ENCODE assay signal across 8 cellular contexts in the genomic region with DNA sequence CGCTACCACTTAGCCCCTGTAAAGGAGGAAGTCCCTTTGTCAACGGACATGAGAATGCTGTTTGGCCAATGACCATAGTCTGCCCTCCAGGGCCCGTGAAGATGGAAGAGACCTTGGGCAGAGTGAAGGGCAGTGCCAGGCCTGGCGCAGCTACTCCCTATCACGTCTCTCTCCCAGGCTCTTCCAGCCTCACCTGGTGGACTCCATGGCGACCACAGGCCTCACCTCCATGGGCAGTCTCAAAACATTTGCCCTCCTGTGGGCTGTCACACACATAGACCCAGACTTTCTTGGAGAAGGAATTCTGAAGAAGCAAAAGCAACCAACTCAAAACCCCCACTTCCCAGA. TPM values are rescaled to one million over a fixed set of nuclear protein-coding genes. Genes with fewer than 3 reads are reported as not detected.
DNase-seq lines count a peak whose midpoint lies in the region; ATAC-seq and TF ChIP-seq lines count a peak whose summit lies in the region.
"Not testable (repeated sequence)": the region's sequence is repeated elsewhere in the genome, so short reads cannot be mapped to it uniquely, and the experiment has no call there.

No MANE protein-coding gene starts in this region.

- not testable (repeated sequence) for H2BK12ac ChIP-seq in neuronal stem cell (ENCODE audit: low read length)

- H3K36me3 ChIP-seq in SJSA1; adipocyte (ENCODE audit: control insufficient read depth, insufficient read depth, low read length, severe bottlenecking); kidney epithelial cell (ENCODE audit: control insufficient read depth, insufficient read depth, low read length); neuronal stem cell (replicated peaks in 1 of 2; ENCODE audit: control insufficient read depth in 2 of 2, insufficient read depth in 2 of 2, low read length in 2 of 2); thoracic aorta: not testable (repeated sequence)

- WGBS in neuronal stem cell (ENCODE audit: extremely low coverage in 2 of 2, insufficient read length in 2 of 2, insufficient replicate concordance in 1 of 2), 2 donors, result no CpG with 5 or more reads among the region's 6 CpGs

- intact Hi-C loops in CD4-positive, alpha-beta T cell (cut with DNase I, micrococcal nuclease), result loop anchor here in 1 of 2 experiments (10.0 kb wide), 2 partner anchors 62 to 288 kb away; no protein-coding TSS in a partner anchor

- H3K4me3 Mint-ChIP-seq in CD4-positive, alpha-beta T cell, result peak overlapping the region; percentile 96

- peak overlapping the region; percentile 92 for H2AFZ ChIP-seq in neuronal stem cell (ENCODE audit: low read length)

- not testable (repeated sequence) for TF ChIP-seq CTCF in CD4-positive, alpha-beta T cell (IDR thresholded peaks at IDR 0.05); HL-60 (IDR thresholded peaks at IDR 0.05; ENCODE audit: insufficient read depth, low read length); kidney epithelial cell (IDR thresholded peaks at IDR 0.05; ENCODE audit: insufficient read depth, low read length, poor library complexity, severe bottlenecking); thoracic aorta (IDR thresholded peaks at IDR 0.05)

- not testable (repeated sequence) for H3K27me3 ChIP-seq in CD4-positive, alpha-beta T cell (ENCODE audit: control insufficient read depth, insufficient read depth, low read length); HL-60 (ENCODE audit: insufficient read depth, poor library complexity, severe bottlenecking); SJSA1 (replicated peaks); adipocyte (replicated peaks; ENCODE audit: control insufficient read depth, insufficient read depth, low read length); kidney epithelial cell (ENCODE audit: control insufficient read depth, insufficient read depth, low read length); neuronal stem cell (ENCODE audit: control insufficient read depth in 3 of 3, insufficient read depth in 3 of 3, low read depth in 1 of 3, low read length in 3 of 3); thoracic aorta (replicated peaks; ENCODE audit: insufficient read depth)

- not testable (repeated sequence) for H2AK5ac ChIP-seq in neuronal stem cell (ENCODE audit: low read depth, low read length)

- not testable (repeated sequence) for H2BK5ac ChIP-seq in neuronal stem cell (ENCODE audit: low read length)

- peak overlapping the region; percentile 41 for H3K27ac ChIP-seq in CD4-positive, alpha-beta T cell (ENCODE audit: low read depth, low read length)
- H3K27ac ChIP-seq in HL-60 (replicated peaks), result peak overlapping the region; percentile 73
- not testable (repeated sequence) for H3K27ac ChIP-seq in SJSA1; neuronal stem cell (replicated peaks; ENCODE audit: low read length)
- peak overlapping the region; percentile 59 for H3K27ac ChIP-seq in epithelial cell of prostate
- peak overlapping the region in 1 of 2 donors; percentile 79 for H3K27ac ChIP-seq in thoracic aorta

- not testable (repeated sequence) for H3K23ac ChIP-seq in neuronal stem cell (ENCODE audit: low read depth, low read length, poor library complexity)

- DNase-seq in CD4-positive, alpha-beta T cell; HL-60 (ENCODE audit: low read depth in 1 of 2, low spot score in 1 of 2); SJSA1 (ENCODE audit: low read depth in 1 of 2, low spot score in 2 of 2); adipocyte (ENCODE audit: low read depth); epithelial cell of prostate (ENCODE audit: low read depth, low spot score); kidney epithelial cell (ENCODE audit: low read depth); neuronal stem cell (ENCODE audit: low spot score); thoracic aorta (ENCODE audit: low spot score): not testable (repeated sequence)

- H3K79me1 ChIP-seq in neuronal stem cell (ENCODE audit: low read depth, low read length), result not testable (repeated sequence)

- H4K8ac ChIP-seq in neuronal stem cell (ENCODE audit: low read depth, low read length), result not testable (repeated sequence)

- not testable (repeated sequence) for H3K9me3 Mint-ChIP-seq in CD4-positive, alpha-beta T cell

- H3K27me3 Mint-ChIP-seq in CD4-positive, alpha-beta T cell, result not testable (repeated sequence)

- not testable (repeated sequence) for H4K91ac ChIP-seq in neuronal stem cell (ENCODE audit: low read depth, low read length, poor library complexity)

- not testable (repeated sequence) for H3K4me1 ChIP-seq in SJSA1 (replicated peaks); neuronal stem cell (ENCODE audit: control insufficient read depth in 2 of 2, insufficient read depth in 1 of 2, low read depth in 1 of 2, low read length in 2 of 2); thoracic aorta (ENCODE audit: control insufficient read depth in 1 of 2, low read depth in 2 of 2)
- H3K4me1 ChIP-seq in adipocyte (ENCODE audit: control insufficient read depth, insufficient read depth, low read length), result peaks cover 30% of the 10 kb centered on the region

- not testable (repeated sequence) for H3K14ac ChIP-seq in neuronal stem cell (ENCODE audit: low read length)

- H3K4me2 ChIP-seq in neuronal stem cell (ENCODE audit: insufficient read depth, low read length, poor library complexity, severe bottlenecking), result peak overlapping the region; percentile 63

- H3K4me3 ChIP-seq in HL-60 (replicated peaks; ENCODE audit: insufficient read depth, low read length) (peak overlapping the region; percentile 70), SJSA1 (peak overlapping the region; percentile 58), adipocyte (ENCODE audit: low read length) (peak overlapping the region; percentile 89), kidney epithelial cell (ENCODE audit: low read depth, low read length) (peak overlapping the region; percentile 96), neuronal stem cell (ENCODE audit: low read length in 2 of 2) (peak overlapping the region; percentile 84 to 89), thoracic aorta (peak overlapping the region; percentile 81)

- ATAC-seq in CD4-positive, alpha-beta T cell (ENCODE audit: poor library complexity); thoracic aorta (ENCODE audit: insufficient number of reproducible peaks, low FRiP score, low read depth): not testable (repeated sequence)

- peaks cover 19% of the 10 kb centered on the region for H3K36me3 Mint-ChIP-seq in CD4-positive, alpha-beta T cell (ENCODE audit: low read depth)

- CTCF ChIA-PET in CD4-positive, alpha-beta T cell (lab: Charles Lee), result interaction anchor here (1.0 kb wide), 1 partner anchor 138 kb away, joined by 3 read pairs; no protein-coding TSS in a partner anchor

- peaks cover 38% of the 10 kb centered on the region for H3K4me1 Mint-ChIP-seq in CD4-positive, alpha-beta T cell (ENCODE audit: low read depth)

- H3K27ac Mint-ChIP-seq in CD4-positive, alpha-beta T cell, result peak overlapping the region; percentile 79

- not testable (repeated sequence) for H3K18ac ChIP-seq in neuronal stem cell (ENCODE audit: low read length)

- peak overlapping the region; percentile 98 for H3K9ac ChIP-seq in adipocyte (ENCODE audit: low read length)
- H3K9ac ChIP-seq in neuronal stem cell (ENCODE audit: low read depth, low read length, poor library complexity), result not testable (repeated sequence)

- H3K4ac ChIP-seq in neuronal stem cell (ENCODE audit: low read length), result not testable (repeated sequence)

- POLR2A ChIA-PET in CD4-positive, alpha-beta T cell (lab: Charles Lee), result not testable (repeated sequence)

- H2BK15ac ChIP-seq in neuronal stem cell (ENCODE audit: low read length), result not testable (repeated sequence)

- H3K9me3 ChIP-seq in CD4-positive, alpha-beta T cell (ENCODE audit: control insufficient read depth, low read length); SJSA1 (replicated peaks); adipocyte (ENCODE audit: control insufficient read depth, low read length); neuronal stem cell (replicated peaks in 1 of 2; ENCODE audit: control insufficient read depth in 2 of 2, insufficient read depth in 1 of 2, low read depth in 1 of 2, low read length in 2 of 2); thoracic aorta: not testable (repeated sequence)

- H2BK120ac ChIP-seq in neuronal stem cell (ENCODE audit: low read depth, low read length), result not testable (repeated sequence)

RNA-seq across cellular contexts. Expression of a gene that starts 0.5 kb away (rescaled TPM):
- 1 to 10 TPM; 6.6 to 6.7 TPM for total RNA-seq in CD4-positive, alpha-beta T cell
- 42.8 and 58.2 TPM in 2 replicates for total RNA-seq in SJSA1 (2014; rRNA removed; shearing (Covaris generic))
- total RNA-seq in kidney epithelial cell, result 25.0 and 36.4 TPM in 2 replicates
- 12.9 TPM for polyA plus RNA-seq in neuronal stem cell (2013, experiment 1 of 2)
- 14.1 TPM for polyA plus RNA-seq in neuronal stem cell (2013, experiment 2 of 2)
- total RNA-seq in thoracic aorta, result 10 to 100 TPM; 18.0 to 20.6 TPM

RNA-seq across cellular contexts. Expression of a gene that starts 35.6 kb away (rescaled TPM):
- 1 to 10 TPM; 8.3 to 8.7 TPM for total RNA-seq in CD4-positive, alpha-beta T cell
- total RNA-seq in SJSA1 (2014; rRNA removed; shearing (Covaris generic)), result 4.9 and 15.1 TPM in 2 replicates
- 6.4 and 16.7 TPM in 2 replicates for total RNA-seq in kidney epithelial cell
- polyA plus RNA-seq in neuronal stem cell (2013, experiment 1 of 2), result 13.4 TPM
- polyA plus RNA-seq in neuronal stem cell (2013, experiment 2 of 2), result 13.9 TPM
- total RNA-seq in thoracic aorta, result 1 to 10 TPM; 5.5 to 6.9 TPM
